14 cellular contexts compared by ENCODE assay signal in the genomic region with DNA sequence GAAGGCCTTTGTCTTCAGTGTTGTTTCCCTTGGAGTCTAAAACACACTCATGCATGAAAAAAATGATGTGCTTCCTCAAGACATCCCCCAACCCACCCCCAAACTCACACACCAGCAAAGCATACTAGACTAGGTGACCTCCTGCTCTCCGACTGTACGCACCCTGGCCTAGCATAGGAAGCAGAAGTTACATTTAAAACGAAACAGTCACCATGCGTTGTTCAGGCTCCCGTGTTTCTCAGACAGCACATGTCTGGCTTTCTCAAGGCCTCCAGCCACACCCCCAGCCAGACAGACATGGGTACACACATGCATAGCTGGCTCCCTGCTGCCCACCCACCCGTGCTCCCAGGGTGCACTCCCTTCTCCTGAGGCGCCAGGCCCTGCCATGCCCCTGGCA. TPM values are rescaled to one million over a fixed set of nuclear protein-coding genes. Genes with fewer than 3 reads are reported as not detected.
DNase-seq lines count a peak whose midpoint lies in the region; ATAC-seq and TF ChIP-seq lines count a peak whose summit lies in the region.
"Had no signal": no experiment of that assay in that cellular context is flagged by ENCODE, and none has a peak within 500 bp of the region (broad histone marks: within the 10 kb centered on the region; RNA-seq: fewer than 3 reads in every experiment).

No MANE protein-coding gene starts in this region.

- ATAC-seq in GM19025 (IDR thresholded peaks at IDR 0.05; ENCODE audit: low read depth, unreplicated experiment) (peak; percentile 56), HG02885 (IDR thresholded peaks at IDR 0.05; ENCODE audit: poor library complexity, unreplicated experiment) (peak; percentile 92)

- H3K9ac ChIP-seq in mesendoderm (ENCODE audit: low read length), result no peak overlapping the region

- H2BK15ac ChIP-seq in mesendoderm (replicated peaks; ENCODE audit: low read depth), result no peak overlapping the region

- intact Hi-C loops in adrenal gland (cut with DNase I) (no loop called here), breast epithelium (cut with DNase I; ENCODE audit: low total_unique reads) (no loop called here)

- H3K36me3 ChIP-seq in adrenal gland (replicated peaks in 1 of 2) (peaks cover 0 to 18% of the 10 kb centered on the region in 2 donors), breast epithelium (no peaks in the 10 kb centered on the region), mesendoderm (ENCODE audit: control insufficient read depth, insufficient read depth, low read length) (no peaks in the 10 kb centered on the region)

- H2BK5ac ChIP-seq in mesendoderm (ENCODE audit: low read length), result no peak overlapping the region

- no peak overlapping the region for H3K23ac ChIP-seq in mesendoderm (ENCODE audit: low read length)

- H3K4me1 ChIP-seq in adrenal gland (replicated peaks in 1 of 2) (peaks cover 31 to 36% of the 10 kb centered on the region in 2 donors), breast epithelium (no peaks in the 10 kb centered on the region), mesendoderm (ENCODE audit: control insufficient read depth, low read depth, low read length) (no peaks in the 10 kb centered on the region)

- TF ChIP-seq POLR2A in adrenal gland (IDR thresholded peaks at IDR 0.05) (no peak), breast epithelium (IDR thresholded peaks at IDR 0.05) (no peak)

- H3K4me2 ChIP-seq in mesendoderm (ENCODE audit: low read length), result no peak overlapping the region

- 49 to 61% (median 56%) methylated on average over 7 of the region's 7 CpGs for WGBS in adrenal gland, 4 donors
- WGBS in mesendoderm (ENCODE audit: extremely low coverage, insufficient coverage, low lambda C conversion rate), result no CpG with 5 or more reads among the region's 7 CpGs

- no peak overlapping the region for H3K18ac ChIP-seq in mesendoderm (ENCODE audit: low read length)

- H3K27me3 ChIP-seq in adrenal gland (no peaks in the 10 kb centered on the region), breast epithelium (no peaks in the 10 kb centered on the region), mesendoderm (ENCODE audit: insufficient read depth, low read length, poor library complexity) (no peaks in the 10 kb centered on the region)

- no peak overlapping the region for H3K4ac ChIP-seq in mesendoderm (ENCODE audit: low read depth, low read length)

- no peak overlapping the region for H3K56ac ChIP-seq in mesendoderm (ENCODE audit: low read length)

- DNase-seq in adrenal gland, result peak in 6 of 7 donors; percentile 41 to 69 (median 55)
- peak; percentile 76 for DNase-seq in retina
- DNase-seq in RPMI8226, result no peak
- DNase-seq in breast epithelium (ENCODE audit: low spot score in 2 of 2), result no peak
- no peak for DNase-seq in mesendoderm
- DNase-seq in islet precursor cell, result no peak
- DNase-seq: activated naive CD4-positive, alpha-beta T cell treated with Interleukin-2 at 50 U/mL for 16 hours; GDM1; NCI-H1105 treated with DMSO at 0.1 percent for 48 hours; stimulated activated CD4-positive, alpha-beta T cell treated with anti-CD3 and anti-CD28 coated beads, Interleukin-2, amount 100 ng/mL, for 24 hours; T-helper 1 cell had no signal

- no peak overlapping the region for H4K8ac ChIP-seq in mesendoderm (ENCODE audit: low read depth, low read length)

- no peaks in the 10 kb centered on the region for H3K9me3 ChIP-seq in adrenal gland (replicated peaks in 1 of 3)
- no peaks in the 10 kb centered on the region for H3K9me3 ChIP-seq in breast epithelium

- TF ChIP-seq CTCF in adrenal gland (IDR thresholded peaks at IDR 0.05) (no peak), breast epithelium (IDR thresholded peaks at IDR 0.05) (no peak)

- no peak overlapping the region for H3K4me3 ChIP-seq in adrenal gland
- H3K4me3 ChIP-seq in breast epithelium, result no peak overlapping the region
- H3K4me3 ChIP-seq in mesendoderm (ENCODE audit: low read length), result no peak overlapping the region

- H4K5ac ChIP-seq in mesendoderm (ENCODE audit: low read length), result no peak overlapping the region

- no peak overlapping the region for H2BK120ac ChIP-seq in mesendoderm (ENCODE audit: low read depth, low read length)

- peak overlapping the region in 4 of 5 donors; percentile 28 to 52 (median 46) for H3K27ac ChIP-seq in adrenal gland
- H3K27ac ChIP-seq in breast epithelium, result no peak overlapping the region
- no peak overlapping the region for H3K27ac ChIP-seq in mesendoderm (ENCODE audit: low read depth, low read length)

- H2AK5ac ChIP-seq in mesendoderm (ENCODE audit: low read length), result no peak overlapping the region

- H3K79me2 ChIP-seq in mesendoderm (ENCODE audit: control insufficient read depth, insufficient read depth, low read length), result no peaks in the 10 kb centered on the region

- H3K79me1 ChIP-seq in mesendoderm (ENCODE audit: low read length), result no peaks in the 10 kb centered on the region

RNA-seq across cellular contexts. Expression of a gene that starts 28.7 kb away (rescaled TPM):
- under 1 TPM in 1 of 8 donors, not detected in 7; 0.11 TPM for total RNA-seq in adrenal gland
- under 1 TPM in 2 of 3 donors, not detected in 1; 0.16 to 0.94 TPM for polyA plus RNA-seq in adrenal gland
- under 1 TPM in 2 of 3 donors, not detected in 1; 0.15 to 0.64 TPM for total RNA-seq in breast epithelium
- not detected for polyA plus RNA-seq in mesendoderm (2013, experiment 1 of 2)
- 0.03 TPM for polyA plus RNA-seq in mesendoderm (2013, experiment 2 of 2)
- total RNA-seq: mesothelial cell of epicardium had no signal

Comparison
In these comparisons a context has a peak if more than half of its experiments do, and no peak if none do; other contexts are left out.
1. DNase-seq: peak in adrenal gland (6 of 7) and retina (single experiment); none in RPMI8226 (single experiment), breast epithelium (0 of 2), mesendoderm (single experiment) and islet precursor cell (single experiment).
2. H3K27ac ChIP-seq: peak in adrenal gland (4 of 5); none in breast epithelium (0 of 2) and mesendoderm (single experiment).